17 cellular contexts compared by ENCODE assay signal in genomic region chr3:32614956-32615355, GRCh38. TPM values are rescaled to one million over a fixed set of nuclear protein-coding genes. Genes with fewer than 3 reads are reported as not detected.
A peak's percentile ranks its signal among the peaks of the same experiment; 100 is the strongest.
DNase-seq lines count a peak whose midpoint lies in the region; ATAC-seq, FAIRE-seq and TF ChIP-seq lines count a peak whose summit lies in the region.
"Had no signal": no experiment of that assay in that cellular context is flagged by ENCODE, and none has a peak within 500 bp of the region (broad histone marks: within the 10 kb centered on the region; RNA-seq: fewer than 3 reads in every experiment).

No MANE protein-coding gene starts in this region.

- no peak overlapping the region for H2BK15ac ChIP-seq in H1 (ENCODE audit: low read length)

- intact Hi-C loops in lower leg skin (cut with DNase I; ENCODE audit: low total_unique reads): no loop called here

- DNase-seq in GM04503 (ENCODE audit: low read depth) (peak; percentile 26), RKO (ENCODE audit: low spot score) (peak; percentile 9), H1 (ENCODE audit: low read depth in 1 of 2, low spot score in 2 of 2) (no peak), non-pigmented ciliary epithelial cell (ENCODE audit: low read depth) (peak; percentile 15), lower leg skin (ENCODE audit: low spot score in 2 of 2) (no peak), endodermal cell (no peak), LoVo (ENCODE audit: low spot score) (no peak)
- DNase-seq: activated CD4-positive, alpha-beta memory T cell treated with anti-CD3 and anti-CD28 coated beads for 36 hours; body of pancreas; NCI-H1436; NCI-H510A treated with DMSO at 0.1 percent for 48 hours; RPMI8226 had no signal

- H3K27ac ChIP-seq in H1 (ENCODE audit: low read depth, low read length) (no peak overlapping the region), endodermal cell (ENCODE audit: low read depth, low read length) (no peak overlapping the region)
- H3K27ac ChIP-seq: body of pancreas, neural progenitor cell had no signal

- no peak overlapping the region for H3K4me3 ChIP-seq in H1 (ENCODE audit: extremely low read depth in 1 of 4, insufficient read depth in 2 of 4, low read depth in 3 of 4, low read length in 4 of 4)
- no peak overlapping the region for H3K4me3 ChIP-seq in lower leg skin (ENCODE audit: low read depth, poor library complexity, severe bottlenecking)
- H3K4me3 ChIP-seq in endodermal cell (ENCODE audit: low read length): no peak overlapping the region
- H3K4me3 ChIP-seq: body of pancreas, lung, neural progenitor cell had no signal

- H3K4me3 Mint-ChIP-seq in endodermal cell: no peak overlapping the region
- H3K4me3 Mint-ChIP-seq: activated CD4-positive, alpha-beta memory T cell treated with anti-CD3 and anti-CD28 coated beads for 36 hours; activated T-helper 17 cell treated with anti-CD3 and anti-CD28 coated beads, Interleukin-2, amount 50 U/mL, for 72 hours; neural progenitor cell; T-helper 2 cell treated with Interferon-gamma antibody and Interleukin-4, amounts not matched to agents 5 μg/mL and 100 μg/mL, for 36 hours had no signal

- no peak overlapping the region for H4K91ac ChIP-seq in H1 (replicated peaks; ENCODE audit: insufficient read length, low read length)

- no peaks in the 10 kb centered on the region for H3K36me3 Mint-ChIP-seq in endodermal cell (ENCODE audit: low read depth)
- H3K36me3 Mint-ChIP-seq: activated CD4-positive, alpha-beta memory T cell treated with anti-CD3 and anti-CD28 coated beads for 36 hours; neural progenitor cell had no signal

- TF ChIP-seq POLR2A in H1 (IDR thresholded peaks at IDR 0.05; ENCODE audit: control extremely low read depth in 1 of 2, low read depth in 2 of 2, low read length in 2 of 2): no peak
- no peak for TF ChIP-seq POLR2A in lower leg skin (IDR thresholded peaks at IDR 0.05)

- no peak for TF ChIP-seq EP300 in H1 (IDR thresholded peaks at IDR 0.05; ENCODE audit: borderline replicate concordance in 1 of 2, low read depth in 2 of 2, low read length in 2 of 2)

- no peak overlapping the region for H2AK5ac ChIP-seq in H1 (ENCODE audit: low read depth, low read length)

- H3K9ac ChIP-seq in H1 (replicated peaks in 1 of 4; ENCODE audit: extremely low read depth in 1 of 4, low read depth in 3 of 4, low read length in 3 of 4) (no peak overlapping the region), endodermal cell (ENCODE audit: extremely low read depth, low read length, poor library complexity, severe bottlenecking) (no peak overlapping the region)
- H3K9ac ChIP-seq: neural progenitor cell had no signal

- H2BK12ac ChIP-seq in H1 (ENCODE audit: low read depth, low read length): no peak overlapping the region

- H3K27ac Mint-ChIP-seq in endodermal cell: no peak overlapping the region
- H3K27ac Mint-ChIP-seq: activated CD4-positive, alpha-beta memory T cell treated with anti-CD3 and anti-CD28 coated beads for 36 hours; activated T-helper 17 cell treated with anti-CD3 and anti-CD28 coated beads, Interleukin-2, amount 50 U/mL, for 72 hours; neural progenitor cell; T-helper 2 cell treated with Interferon-gamma antibody and Interleukin-4, amounts not matched to agents 5 μg/mL and 100 μg/mL, for 36 hours had no signal

- H3K4ac ChIP-seq in H1 (replicated peaks; ENCODE audit: insufficient read length, low read depth, low read length): no peak overlapping the region

- H3K18ac ChIP-seq in H1 (ENCODE audit: extremely low read depth, low read length): no peak overlapping the region

- no peak for FAIRE-seq in H1 (lab: Jason Lieb, UNC)

- peaks cover 2% of the 10 kb centered on the region for H3K27me3 Mint-ChIP-seq in endodermal cell (ENCODE audit: insufficient read depth)

- H3K9me3 ChIP-seq in H1 (ENCODE audit: insufficient read depth in 2 of 2, low read depth in 1 of 2, low read length in 1 of 2): peaks cover 0 to 2% of the 10 kb centered on the region in 2 experiments; a peak in 1 of 4 replicates
- peaks cover 4% of the 10 kb centered on the region for H3K9me3 ChIP-seq in endodermal cell (ENCODE audit: control insufficient read depth, low read length)
- H3K9me3 ChIP-seq: body of pancreas had no signal

- H2BK20ac ChIP-seq in H1 (ENCODE audit: low read length): no peak overlapping the region

- no peaks in the 10 kb centered on the region for H3K79me1 ChIP-seq in H1 (ENCODE audit: low read depth, low read length)

- WGBS in H1 (ENCODE audit: extremely low coverage in 1 of 2, insufficient coverage in 1 of 2, insufficient read length in 1 of 2, insufficient replicate concordance in 2 of 2, low coverage in 1 of 2, low lambda C conversion rate in 2 of 2, missing lambda C conversion rate in 1 of 2), 2 experiments: 89% methylated on average over 2 of the region's 2 CpGs; no CpG with 5 or more reads in 1 of the 2 experiments
- WGBS in lower leg skin, 2 donors: 26 to 27% methylated on average over 2 of the region's 2 CpGs
- WGBS in endodermal cell (ENCODE audit: insufficient coverage in 1 of 2, insufficient read length in 1 of 2), 2 experiments: 97 to 100% methylated on average over 1 to 2 of the region's 2 CpGs

- H4K8ac ChIP-seq in H1 (ENCODE audit: extremely low read depth, insufficient read depth, low read length): no peak overlapping the region

- H3K27me3 ChIP-seq in H1 (replicated peaks in 1 of 4; ENCODE audit: control insufficient read depth in 3 of 4, extremely low read depth in 1 of 4, insufficient read depth in 3 of 4, low read length in 3 of 4) (no peaks in the 10 kb centered on the region), endodermal cell (ENCODE audit: control insufficient read depth, insufficient read depth, low read length, poor library complexity, severe bottlenecking) (no peaks in the 10 kb centered on the region)
- H3K27me3 ChIP-seq: body of pancreas, neural progenitor cell had no signal

- no peak overlapping the region for H3K14ac ChIP-seq in H1 (ENCODE audit: insufficient read length)

- no peaks in the 10 kb centered on the region for H3K4me1 ChIP-seq in H1 (replicated peaks in 1 of 4; ENCODE audit: control insufficient read depth in 3 of 4, insufficient read depth in 4 of 4, low read length in 3 of 4)
- H3K4me1 ChIP-seq in endodermal cell (ENCODE audit: control insufficient read depth, insufficient read depth, low read length): no peaks in the 10 kb centered on the region
- H3K4me1 ChIP-seq: body of pancreas, neural progenitor cell had no signal

- no peaks in the 10 kb centered on the region for H3K23me2 ChIP-seq in H1 (ENCODE audit: low read depth, low read length)

- H3K56ac ChIP-seq in H1 (replicated peaks; ENCODE audit: insufficient read length, low read depth, low read length): no peak overlapping the region

- H4K20me1 ChIP-seq in H1 (replicated peaks in 1 of 2; ENCODE audit: control insufficient read depth in 1 of 2, insufficient read depth in 2 of 2, low read length in 2 of 2): no peaks in the 10 kb centered on the region

- H2BK120ac ChIP-seq in H1 (replicated peaks; ENCODE audit: low read depth, low read length): no peak overlapping the region

- no peak overlapping the region for H4K5ac ChIP-seq in H1 (ENCODE audit: insufficient read length, low read depth, low read length)

- CTCF ChIA-PET in H1 (lab: Charles Lee; ENCODE audit: partially characterized antibody): interaction anchor here (0.7 kb wide), 1 partner anchor 334 kb away, joined by 3 read pairs; no protein-coding TSS in a partner anchor

- no peak overlapping the region for H3K23ac ChIP-seq in H1 (ENCODE audit: insufficient read length)

- H3K4me2 ChIP-seq in H1 (ENCODE audit: insufficient read depth in 1 of 2, low read depth in 2 of 2, low read length in 2 of 2): no peak overlapping the region
- H3K4me2 ChIP-seq: neural progenitor cell had no signal

- no peaks in the 10 kb centered on the region for H3K79me2 ChIP-seq in H1 (ENCODE audit: control insufficient read depth in 1 of 2, insufficient read depth in 2 of 2, low read length in 2 of 2)

- no peak for TF ChIP-seq RAD21 in H1 (IDR thresholded peaks at IDR 0.05 in 1 of 2, conservative IDR thresholded peaks at IDR 0.05 in 1 of 2; ENCODE audit: low read depth in 2 of 2, low read length in 2 of 2)

- peaks cover 10% of the 10 kb centered on the region for H3K9me3 Mint-ChIP-seq in endodermal cell
- H3K9me3 Mint-ChIP-seq: activated T-helper 17 cell treated with anti-CD3 and anti-CD28 coated beads, Interleukin-2, amount 50 U/mL, for 72 hours had no signal

- H3K4me1 Mint-ChIP-seq in endodermal cell: peaks cover 4% of the 10 kb centered on the region
- H3K4me1 Mint-ChIP-seq: activated T-helper 17 cell treated with anti-CD3 and anti-CD28 coated beads, Interleukin-2, amount 50 U/mL, for 72 hours had no signal

- TF ChIP-seq CTCF in H1 (IDR thresholded peaks at IDR 0.05; ENCODE audit: control extremely low read depth in 1 of 3, insufficient read depth in 1 of 3, low read depth in 1 of 3, low read length in 3 of 3) (no peak), lower leg skin (IDR thresholded peaks at IDR 0.05) (no peak), endodermal cell (conservative IDR thresholded peaks at IDR 0.05) (no peak)

- POLR2A ChIA-PET in H1 (lab: Charles Lee; ENCODE audit: partially characterized antibody): no interaction called here

- H2BK5ac ChIP-seq in H1 (ENCODE audit: low read depth, low read length): no peak overlapping the region

- peak overlapping the region; percentile 18; the same call in 1 of the 2 replicates for H2AFZ ChIP-seq in H1 (ENCODE audit: low read length)
- H2AFZ ChIP-seq: neural progenitor cell had no signal

- no peak for ATAC-seq in GM18909 (IDR thresholded peaks at IDR 0.05; ENCODE audit: poor library complexity, unreplicated experiment)
- ATAC-seq: activated T-helper 17 cell treated with anti-CD3 and anti-CD28 coated beads, Interleukin-2, amount 50 U/mL, for 72 hours; body of pancreas had no signal

- H3K36me3 ChIP-seq in H1 (ENCODE audit: control insufficient read depth in 2 of 4, insufficient read depth in 4 of 4, low read length in 3 of 4): no peaks in the 10 kb centered on the region
- no peaks in the 10 kb centered on the region for H3K36me3 ChIP-seq in endodermal cell (ENCODE audit: control insufficient read depth, insufficient read depth, low read length)
- H3K36me3 ChIP-seq: neural progenitor cell had no signal

TF ChIP-seq in H1, 55 proteins besides CTCF, POLR2A, EP300 and RAD21 (continues in another document):
- TF ChIP-seq BCL11A (IDR thresholded peaks at IDR 0.05; ENCODE audit: low read depth in 2 of 2, low read length in 2 of 2) (no peak), RBBP5 (IDR thresholded peaks at IDR 0.05; ENCODE audit: borderline replicate concordance, low read depth, low read length) (no peak)

RNA-seq across cellular contexts. Expression of gene DYNC1LI1, which starts 44.3 kb away (rescaled TPM):
- total RNA-seq in H1 (2021; fragmentation: NEBNext Ultra II Directional; extraction: Animal tissue kit (Norgen Biotek cat#: 25700)): 44.2 and 45.1 TPM in 2 replicates
- polyA plus RNA-seq in H1 (2011; rRNA removed): 13.2 and 13.6 TPM in 2 replicates
- polyA plus RNA-seq in H1 (2011; cell fraction: cytosol; rRNA removed): 24.8 TPM
- 18.7 TPM for polyA plus RNA-seq in H1 (2011; cell fraction: nucleus; rRNA removed)
- 31.4 to 45.2 TPM (median 31.9 TPM) in 4 replicates for polyA plus RNA-seq in H1 (2012, experiment 1 of 2)
- 12.8 TPM for polyA plus RNA-seq in H1 (2012, experiment 2 of 2)
- 28.0 TPM for polyA plus RNA-seq in H1 (2013, experiment 1 of 2)
- polyA plus RNA-seq in H1 (2013, experiment 2 of 2): 28.7 TPM
- 12.7 and 16.9 TPM in 2 replicates for polyA minus RNA-seq in H1 (2011; rRNA and poly(A)+ RNA removed)
- 23.3 TPM for polyA minus RNA-seq in H1 (2011; cell fraction: cytosol; rRNA and poly(A)+ RNA removed)
- 58.8 TPM for polyA minus RNA-seq in H1 (2011; cell fraction: nucleus; rRNA and poly(A)+ RNA removed)
- 10 to 100 TPM; 60.4 to 64.3 (median 62.8) TPM for total RNA-seq in lower leg skin
- total RNA-seq in endodermal cell: 10 to 100 TPM; 41.6 to 42.5 TPM
- 65.1 TPM for polyA plus RNA-seq in endodermal cell (2013, experiment 1 of 2)
- 57.6 TPM for polyA plus RNA-seq in endodermal cell (2013, experiment 2 of 2)

Comparison
In these comparisons a context has a peak if more than half of its experiments do, and no peak if none do; other contexts are left out.
1. DNase-seq: peak in GM04503 (single experiment), RKO (single experiment) and non-pigmented ciliary epithelial cell (single experiment); none in H1 (0 of 2), lower leg skin (0 of 2), endodermal cell (single experiment) and LoVo (single experiment).